8 cellular contexts compared by ENCODE assay signal in genomic region chr4:38730830-38731646, GRCh38. TPM values are rescaled to one million over a fixed set of nuclear protein-coding genes. Genes with fewer than 3 reads are reported as not detected.
DNase-seq lines count a peak whose midpoint lies in the region; ATAC-seq and TF ChIP-seq lines count a peak whose summit lies in the region.

No MANE protein-coding gene starts in this region.

- peak; percentile 89 for ATAC-seq in GM18909 (IDR thresholded peaks at IDR 0.05; ENCODE audit: poor library complexity, unreplicated experiment)
- ATAC-seq in HG03135 (IDR thresholded peaks at IDR 0.05; ENCODE audit: unreplicated experiment) = peak; percentile 74
- ATAC-seq in memory B cell (ENCODE audit: low read depth) = peak; percentile 82

- H3K4me1 Mint-ChIP-seq in activated CD4-positive, alpha-beta memory T cell treated with anti-CD3 and anti-CD28 coated beads for 36 hours (ENCODE audit: low read depth) = peaks cover 14% of the 10 kb centered on the region
- H3K4me1 Mint-ChIP-seq in memory B cell = peaks cover 21% of the 10 kb centered on the region

- intact Hi-C loops in activated CD4-positive, alpha-beta memory T cell treated with anti-CD3 and anti-CD28 coated beads for 36 hours (cut with micrococcal nuclease) = loop anchor here (1.0 to 5.0 kb wide), 6 partner anchors 54 to 669 kb away; no protein-coding TSS in a partner anchor

- H3K4me1 ChIP-seq in BE2C = no peaks in the 10 kb centered on the region

- TF ChIP-seq CTCF in BE2C (IDR thresholded peaks at IDR 0.05; ENCODE audit: low read depth, low read length) = peak; percentile 95

- H3K36me3 Mint-ChIP-seq in activated CD4-positive, alpha-beta memory T cell treated with anti-CD3 and anti-CD28 coated beads for 36 hours = peaks cover 1% of the 10 kb centered on the region
- H3K36me3 Mint-ChIP-seq in memory B cell = peaks cover 3% of the 10 kb centered on the region

- no peaks in the 10 kb centered on the region for H3K36me3 ChIP-seq in BE2C

- no peak overlapping the region for H3K4me3 ChIP-seq in BE2C (ENCODE audit: low read depth, low read length)

- H3K27ac Mint-ChIP-seq in activated CD4-positive, alpha-beta memory T cell treated with anti-CD3 and anti-CD28 coated beads for 36 hours = no peak overlapping the region
- H3K27ac Mint-ChIP-seq in memory B cell = peak overlapping the region; percentile 58

- POLR2A ChIA-PET in activated CD4-positive, alpha-beta memory T cell treated with anti-CD3 and anti-CD28 coated beads for 36 hours (lab: Charles Lee) = no interaction called here

- H3K4me3 Mint-ChIP-seq in activated CD4-positive, alpha-beta memory T cell treated with anti-CD3 and anti-CD28 coated beads for 36 hours = no peak overlapping the region
- no peak overlapping the region for H3K4me3 Mint-ChIP-seq in memory B cell

- no peaks in the 10 kb centered on the region for H3K27me3 Mint-ChIP-seq in activated CD4-positive, alpha-beta memory T cell treated with anti-CD3 and anti-CD28 coated beads for 36 hours
- no peaks in the 10 kb centered on the region for H3K27me3 Mint-ChIP-seq in memory B cell

- DNase-seq in BE2C = peak; percentile 84
- DNase-seq in NCI-H526 (lab: John Stamatoyannopoulos, UW) = peak; percentile 28 to 86
- DNase-seq in activated CD4-positive, alpha-beta memory T cell treated with anti-CD3 and anti-CD28 coated beads for 36 hours = peak; percentile 90
- DNase-seq in effector CD4-positive, alpha-beta T cell = peak; percentile 83
- peak; percentile 74 for DNase-seq in memory B cell (ENCODE audit: low spot score in 2 of 2)
- DNase-seq in stimulated activated CD8-positive, alpha-beta memory T cell treated with anti-CD3 and anti-CD28 coated beads, Interleukin-15, amount 100 ng/mL, for 48 hours (ENCODE audit: low read depth in 2 of 2) = peak; percentile 53 to 69

- no peaks in the 10 kb centered on the region for H3K9me3 Mint-ChIP-seq in activated CD4-positive, alpha-beta memory T cell treated with anti-CD3 and anti-CD28 coated beads for 36 hours
- peaks cover 12% of the 10 kb centered on the region for H3K9me3 Mint-ChIP-seq in memory B cell

- CTCF ChIA-PET in activated CD4-positive, alpha-beta memory T cell treated with anti-CD3 and anti-CD28 coated beads for 36 hours (lab: Charles Lee) = interaction anchor here (0.5 to 6.4 kb wide), 31 partner anchors 9 to 1110 kb away, joined by 3 to 101 read pairs (median 4); partner anchors contain the start of gene TLR1

- H3K9me3 ChIP-seq in BE2C = no peaks in the 10 kb centered on the region

- no peaks in the 10 kb centered on the region for H3K27me3 ChIP-seq in BE2C

RNA-seq across cellular contexts. Expression of gene TLR10, which starts 51.8 kb away (rescaled TPM):
- polyA plus RNA-seq in BE2C (2012; ENCODE audit: insufficient read depth, insufficient read length, low read depth) = not detected
- under 1 TPM in 1 of 2 experiments, not detected in 1; 0.05 TPM for total RNA-seq in activated CD4-positive, alpha-beta memory T cell treated with anti-CD3 and anti-CD28 coated beads for 36 hours
